Comparison of ENCODE assay signal across 34 cellular contexts in genomic region chr13:36954542-36954941, GRCh38. TPM values are rescaled to one million over a fixed set of nuclear protein-coding genes. Genes with fewer than 3 reads are reported as not detected.
"Had no signal": no experiment of that assay in that cellular context is flagged by ENCODE, and none has a peak within 500 bp of the region (broad histone marks: within the 10 kb centered on the region; RNA-seq: fewer than 3 reads in every experiment).

No MANE protein-coding gene starts in this region.

- H3K9me3 Mint-ChIP-seq: activated naive CD4-positive, alpha-beta T cell treated with anti-CD3 and anti-CD28 coated beads for 36 hours; activated naive CD8-positive, alpha-beta T cell treated with anti-CD3 and anti-CD28 coated beads for 36 hours; mesothelial cell of epicardium; naive thymus-derived CD4-positive, alpha-beta T cell; stimulated activated naive B cell treated with anti-CD40 and anti-IgM and Interleukin-4, amounts not matched to agents 10 μg/mL and 1 μg/mL and 100 μg/mL, for 72 hours had no signal

- H3K27ac Mint-ChIP-seq: activated CD4-positive, alpha-beta T cell treated with anti-CD3 and anti-CD28 coated beads for 36 hours; activated CD8-positive, alpha-beta memory T cell treated with anti-CD3 and anti-CD28 coated beads, Interleukin-2, amount 10 ng/mL, durations not matched to agents 7 days and 5 days; activated CD8-positive, alpha-beta T cell treated with anti-CD3 and anti-CD28 coated beads, Interleukin-2, amount 10 ng/mL, durations not matched to agents 7 days and 5 days; activated naive CD4-positive, alpha-beta T cell treated with anti-CD3 and anti-CD28 coated beads for 36 hours; activated naive CD8-positive, alpha-beta T cell treated with anti-CD3 and anti-CD28 coated beads for 36 hours; mesothelial cell of epicardium; stimulated activated naive B cell treated with anti-CD40 and anti-IgM and Interleukin-4, amounts not matched to agents 10 μg/mL and 1 μg/mL and 100 μg/mL, for 72 hours had no signal

- H3K27me3 ChIP-seq: adrenal gland, body of pancreas, colonic mucosa, dorsolateral prefrontal cortex, gastrocnemius medialis, pancreas, tibial nerve had no signal

- H3K9me3 ChIP-seq: adrenal gland, body of pancreas, colonic mucosa, gastrocnemius medialis, pancreas, prostate gland, tibial nerve had no signal

- H3K4me1 Mint-ChIP-seq: activated CD4-positive, alpha-beta T cell treated with anti-CD3 and anti-CD28 coated beads for 36 hours; activated naive CD8-positive, alpha-beta T cell treated with anti-CD3 and anti-CD28 coated beads for 36 hours; mesothelial cell of epicardium; neural crest cell had no signal

- DNase-seq: activated CD4-positive, alpha-beta T cell treated with anti-CD3 and anti-CD28 coated beads for 36 hours; activated CD4-positive, CD25-positive, alpha-beta regulatory T cell; activated CD8-positive, alpha-beta memory T cell treated with anti-CD3 and anti-CD28 coated beads, Interleukin-2, amount 10 ng/mL, durations not matched to agents 7 days and 5 days; activated CD8-positive, alpha-beta T cell treated with anti-CD3 and anti-CD28 coated beads, Interleukin-2, amount 10 ng/mL, durations not matched to agents 7 days and 5 days; activated effector memory CD4-positive, alpha-beta T cell treated with anti-CD3 and anti-CD28 coated beads, Interleukin-2, amount 50 U/mL, for 16 hours; activated naive CD4-positive, alpha-beta T cell treated with anti-CD3 and anti-CD28 coated beads for 36 hours; activated naive CD8-positive, alpha-beta T cell treated with anti-CD3 and anti-CD28 coated beads for 36 hours; adrenal gland; aorta; body of pancreas; colonic mucosa; dorsolateral prefrontal cortex; effector memory CD4-positive, alpha-beta T cell; erythroblast; gastrocnemius medialis; head of caudate nucleus; hippocampal formation; left cardiac atrium; mammary epithelial cell; naive thymus-derived CD4-positive, alpha-beta T cell; nucleus accumbens; pancreas; retina; stimulated activated CD4-positive, alpha-beta T cell treated with anti-CD3 and anti-CD28 coated beads, Interleukin-1b, Interleukin-23, amount 100 ng/mL, for 48 hours; stimulated activated CD4-positive, alpha-beta T cell treated with anti-CD3 and anti-CD28 coated beads, Interleukin-4, amount 100 ng/mL, for 4 hours; stimulated activated CD8-positive, alpha-beta memory T cell treated with anti-CD3 and anti-CD28 coated beads, Interleukin-4, amount 100 ng/mL, for 48 hours; stimulated activated naive B cell treated with anti-CD40 and anti-IgM and Interleukin-4, amounts not matched to agents 10 μg/mL and 1 μg/mL and 100 μg/mL, for 72 hours had no signal

- H3K27ac ChIP-seq: adrenal gland, body of pancreas, colonic mucosa, dorsolateral prefrontal cortex, gastrocnemius medialis, pancreas, prostate gland, skin epidermis, tibial nerve had no signal

- H3K4me3 Mint-ChIP-seq: activated CD4-positive, alpha-beta T cell treated with anti-CD3 and anti-CD28 coated beads for 36 hours; activated CD8-positive, alpha-beta memory T cell treated with anti-CD3 and anti-CD28 coated beads, Interleukin-2, amount 10 ng/mL, durations not matched to agents 7 days and 5 days; activated CD8-positive, alpha-beta T cell treated with anti-CD3 and anti-CD28 coated beads, Interleukin-2, amount 10 ng/mL, durations not matched to agents 7 days and 5 days; activated naive CD4-positive, alpha-beta T cell treated with anti-CD3 and anti-CD28 coated beads for 36 hours; activated naive CD8-positive, alpha-beta T cell treated with anti-CD3 and anti-CD28 coated beads for 36 hours; mesothelial cell of epicardium; naive thymus-derived CD4-positive, alpha-beta T cell; neural crest cell; stimulated activated naive B cell treated with anti-CD40 and anti-IgM and Interleukin-4, amounts not matched to agents 10 μg/mL and 1 μg/mL and 100 μg/mL, for 72 hours had no signal

- FAIRE-seq: keratinocyte, pancreas had no signal

- H3K36me3 ChIP-seq: adrenal gland, colonic mucosa had no signal

- H3K27me3 Mint-ChIP-seq: activated CD4-positive, alpha-beta T cell treated with anti-CD3 and anti-CD28 coated beads for 36 hours; activated CD8-positive, alpha-beta memory T cell treated with anti-CD3 and anti-CD28 coated beads, Interleukin-2, amount 10 ng/mL, durations not matched to agents 7 days and 5 days; activated naive CD8-positive, alpha-beta T cell treated with anti-CD3 and anti-CD28 coated beads for 36 hours; naive thymus-derived CD4-positive, alpha-beta T cell; stimulated activated naive B cell treated with anti-CD40 and anti-IgM and Interleukin-4, amounts not matched to agents 10 μg/mL and 1 μg/mL and 100 μg/mL, for 72 hours had no signal

- ATAC-seq: activated CD4-positive, alpha-beta T cell treated with anti-CD3 and anti-CD28 coated beads for 36 hours; activated CD8-positive, alpha-beta memory T cell treated with anti-CD3 and anti-CD28 coated beads, Interleukin-2, amount 10 ng/mL, durations not matched to agents 7 days and 5 days; activated CD8-positive, alpha-beta T cell treated with anti-CD3 and anti-CD28 coated beads, Interleukin-2, amount 10 ng/mL, durations not matched to agents 7 days and 5 days; body of pancreas; gastrocnemius medialis; left cardiac atrium; naive thymus-derived CD4-positive, alpha-beta T cell; pancreas; sciatic nerve; stimulated activated naive B cell treated with anti-CD40 and anti-IgM and Interleukin-4, amounts not matched to agents 10 μg/mL and 1 μg/mL and 100 μg/mL, for 72 hours had no signal

- H3K4me1 ChIP-seq: adrenal gland, body of pancreas, colonic mucosa, gastrocnemius medialis, pancreas, prostate gland had no signal

- H3K4me3 ChIP-seq: adrenal gland, body of pancreas, colonic mucosa, dorsolateral prefrontal cortex, gastrocnemius medialis, pancreas, prostate gland, skin epidermis, tibial nerve had no signal

RNA-seq across cellular contexts. Expression of gene SMAD9, which starts 34.5 kb away (rescaled TPM):
- total RNA-seq: activated CD8-positive, alpha-beta memory T cell treated with anti-CD3 and anti-CD28 coated beads, Interleukin-2, amount 10 ng/mL, durations not matched to agents 7 days and 5 days; activated CD8-positive, alpha-beta T cell treated with anti-CD3 and anti-CD28 coated beads, Interleukin-2, amount 10 ng/mL, durations not matched to agents 7 days and 5 days; naive thymus-derived CD4-positive, alpha-beta T cell had no signal
